Comparison of ENCODE assay signal across 16 cellular contexts in the genomic region with DNA sequence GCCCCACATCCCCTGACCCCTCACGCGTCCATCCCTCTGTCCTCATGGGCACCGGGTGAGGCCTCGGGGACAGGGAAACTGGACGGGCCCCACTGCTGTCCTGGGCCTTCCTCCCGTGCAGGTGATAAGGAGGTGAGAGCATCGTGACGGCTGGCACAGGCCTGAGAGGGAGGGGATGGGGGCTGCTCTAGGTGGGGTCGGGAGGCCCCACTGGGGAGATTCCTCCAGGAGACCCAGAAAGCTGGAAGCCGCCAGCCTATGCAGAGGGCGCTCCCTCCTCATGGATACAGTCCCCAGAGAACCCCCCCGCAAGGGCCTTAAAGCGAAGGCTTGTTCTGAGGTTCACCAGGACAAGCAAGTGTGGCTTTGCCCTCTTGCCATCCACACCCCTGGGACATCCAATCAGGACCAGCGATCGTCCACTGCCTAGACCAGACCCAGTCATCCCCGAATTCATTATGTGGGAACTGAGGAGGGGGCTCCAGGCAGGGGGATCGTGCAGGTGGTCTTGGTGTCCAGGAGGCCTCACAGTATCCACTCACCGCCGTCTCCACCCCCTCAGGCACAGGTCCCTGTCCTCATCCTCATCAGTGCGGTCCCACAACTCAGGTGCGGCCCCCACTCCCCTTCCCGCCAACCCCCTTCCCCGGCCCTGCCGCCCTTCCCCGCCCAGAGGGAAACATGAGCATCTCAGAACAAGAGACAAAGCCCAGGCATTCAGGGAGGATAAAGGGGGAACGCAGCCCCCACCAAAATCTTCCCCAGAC. TPM values are rescaled to one million over a fixed set of nuclear protein-coding genes. Genes with fewer than 3 reads are reported as not detected.
DNase-seq lines count a peak whose midpoint lies in the region; ATAC-seq, FAIRE-seq and TF ChIP-seq lines count a peak whose summit lies in the region.
"Had no signal": no experiment of that assay in that cellular context is flagged by ENCODE, and none has a peak within 500 bp of the region (broad histone marks: within the 10 kb centered on the region; RNA-seq: fewer than 3 reads in every experiment).

No MANE protein-coding gene starts in this region.

- WGBS in trophoblast cell (ENCODE audit: extremely low coverage, insufficient coverage, insufficient read length) = no CpG with 5 or more reads among the region's 26 CpGs

- H3K79me1 ChIP-seq in trophoblast cell (ENCODE audit: low read length) = peaks cover 72% of the 10 kb centered on the region

- BruUV-seq in Panc1 (replicated peaks; lab: Mats Ljungman, UMichigan) (no TSS peak), PC-3 (replicated peaks; lab: Mats Ljungman, UMichigan) (no TSS peak)

- H2AK5ac ChIP-seq in trophoblast cell (ENCODE audit: low read length) = peak overlapping the region; percentile 68

- H3K14ac ChIP-seq in trophoblast cell (ENCODE audit: low read length) = peak overlapping the region; percentile 68

- H3K27ac Mint-ChIP-seq in GM23338 = no peak overlapping the region
- no peak overlapping the region for H3K27ac Mint-ChIP-seq in natural killer cell

- no peak overlapping the region for H3K27ac ChIP-seq in GM23338 (ENCODE audit: low read depth)
- peak overlapping the region; percentile 69 for H3K27ac ChIP-seq in Panc1 (ENCODE audit: low read length)
- H3K27ac ChIP-seq in kidney (ENCODE audit: low read depth in 2 of 2, low read length in 2 of 2) = no peak overlapping the region
- H3K27ac ChIP-seq in trophoblast cell (ENCODE audit: low read depth, low read length) = peak overlapping the region; percentile 35
- no peak overlapping the region for H3K27ac ChIP-seq in PC-3 (ENCODE audit: low read length)
- H3K27ac ChIP-seq: GM23248, KMS-11, SJCRH30 had no signal

- H3K4me3 Mint-ChIP-seq in GM23338 (no peak overlapping the region), natural killer cell (no peak overlapping the region)

- no peak for FAIRE-seq in kidney (lab: Jason Lieb, UNC)
- FAIRE-seq: GM12878, GM19239 had no signal

- H3K9me3 Mint-ChIP-seq in GM23338 = no peaks in the 10 kb centered on the region
- no peaks in the 10 kb centered on the region for H3K9me3 Mint-ChIP-seq in natural killer cell

- TF ChIP-seq CTCF in GM23338 (conservative IDR thresholded peaks at IDR 0.05; ENCODE audit: low read depth in 2 of 2) = peak in 1 of 2 experiments; percentile 15; a peak in 2 of 4 replicates
- no peak for TF ChIP-seq CTCF in Panc1 (IDR thresholded peaks at IDR 0.05)
- TF ChIP-seq CTCF in kidney (IDR thresholded peaks at IDR 0.05; ENCODE audit: borderline replicate concordance, extremely low read depth, insufficient read depth) = no peak
- no peak for TF ChIP-seq CTCF in PC-3 (conservative IDR thresholded peaks at IDR 0.05; ENCODE audit: low read depth, low read length)
- TF ChIP-seq CTCF in natural killer cell (IDR thresholded peaks at IDR 0.05) = no peak

- H4K91ac ChIP-seq in trophoblast cell (ENCODE audit: low read depth, low read length) = peak overlapping the region; percentile 91

- H4K20me1 ChIP-seq in GM23338 (replicated peaks; ENCODE audit: insufficient read depth) = no peaks in the 10 kb centered on the region
- no peaks in the 10 kb centered on the region for H4K20me1 ChIP-seq in PC-3 (ENCODE audit: low read length)

- H4K8ac ChIP-seq in trophoblast cell (ENCODE audit: low read depth, low read length) = peak overlapping the region; percentile 31

- no peak overlapping the region for H4K12ac ChIP-seq in trophoblast cell (ENCODE audit: low read depth, low read length)

- H3K9me2 ChIP-seq in GM23338 (ENCODE audit: insufficient read depth) (no peaks in the 10 kb centered on the region), PC-3 (replicated peaks; ENCODE audit: low read length) (no peaks in the 10 kb centered on the region)

- 0 out of 2 replicates have a peak, but pooled peaks cover 2% of the 10 kb centered on the region for H3F3A ChIP-seq in GM23338 (replicated peaks; ENCODE audit: low read depth)
- H3F3A ChIP-seq in PC-3 (ENCODE audit: low read length, unreplicated experiment) = no peaks in the 10 kb centered on the region

- H2BK12ac ChIP-seq in trophoblast cell (ENCODE audit: low read length) = peak overlapping the region; percentile 16

- CTCF ChIA-PET in Panc1 (lab: Charles Lee) (no interaction called here), PC-3 (lab: Charles Lee) (no interaction called here)

- peak; percentile 11 for ATAC-seq in GM23338
- no peak for ATAC-seq in Panc1
- no peak for ATAC-seq in PC-3
- no peak for ATAC-seq in natural killer cell
- ATAC-seq in HG03565 (IDR thresholded peaks at IDR 0.05; ENCODE audit: unreplicated experiment) = no peak
- ATAC-seq: GM12878 had no signal

- POLR2A ChIA-PET in Panc1 (lab: Charles Lee) (no interaction called here), PC-3 (lab: Charles Lee; ENCODE audit: unreplicated experiment) (no interaction called here)

- 0 out of 2 replicates have a peak overlapping the region, but pooled peaks have one; percentile 7 for H2AFZ ChIP-seq in GM23338
- H2AFZ ChIP-seq in trophoblast cell (ENCODE audit: insufficient read depth, low read length, poor library complexity) = no peak overlapping the region
- no peak overlapping the region for H2AFZ ChIP-seq in PC-3 (ENCODE audit: low read length)
- H2AFZ ChIP-seq: GM23248 had no signal

- H3K9me3 ChIP-seq in Panc1 (ENCODE audit: control insufficient read depth, insufficient read depth, low read depth, low read length) = no peaks in the 10 kb centered on the region
- H3K9me3 ChIP-seq in kidney (ENCODE audit: control insufficient read depth in 1 of 2, low read length in 2 of 2) = no peaks in the 10 kb centered on the region
- H3K9me3 ChIP-seq in trophoblast cell (ENCODE audit: insufficient read depth, low read depth, low read length) = no peaks in the 10 kb centered on the region
- H3K9me3 ChIP-seq in PC-3 (ENCODE audit: low read length) = no peaks in the 10 kb centered on the region
- H3K9me3 ChIP-seq: SJCRH30 had no signal

- H3K9ac ChIP-seq in kidney (ENCODE audit: low read length in 2 of 2) = no peak overlapping the region
- no peak overlapping the region for H3K9ac ChIP-seq in trophoblast cell (ENCODE audit: low read length)
- H3K9ac ChIP-seq in PC-3 (ENCODE audit: low read length) = no peak overlapping the region
- H3K9ac ChIP-seq: GM23248, KMS-11 had no signal

- H3K36me3 ChIP-seq in GM23338 (ENCODE audit: insufficient read depth) (no peaks in the 10 kb centered on the region), Panc1 (ENCODE audit: control insufficient read depth, insufficient read depth, low read length) (no peaks in the 10 kb centered on the region), kidney (ENCODE audit: control insufficient read depth in 1 of 2, insufficient read depth in 2 of 2, low read length in 2 of 2) (no peaks in the 10 kb centered on the region), trophoblast cell (ENCODE audit: control insufficient read depth in 1 of 2, insufficient read depth in 2 of 2, low read length in 2 of 2) (no peaks in the 10 kb centered on the region), PC-3 (ENCODE audit: low read depth, low read length) (no peaks in the 10 kb centered on the region)
- H3K36me3 ChIP-seq: SJCRH30 had no signal

- peak overlapping the region; percentile 42 for H2BK5ac ChIP-seq in trophoblast cell (ENCODE audit: low read depth, low read length, poor library complexity)

- in situ Hi-C loops in Panc1 (cut with HindIII; ENCODE audit: low pct_unique_long_range_greater_than_20kb, low sequenced_read_pairs) = no loop called here

- intact Hi-C loops in Panc1 (cut with micrococcal nuclease; ENCODE audit: unreplicated experiment) = no loop called here
- intact Hi-C loops in kidney (cut with DNase I) = no loop called here
- intact Hi-C loops in PC-3 (cut with micrococcal nuclease) = no loop called here
- intact Hi-C loops in natural killer cell (cut with micrococcal nuclease) = no loop called here

- H3K4me3 ChIP-seq in GM23338 (no peak overlapping the region), Panc1 (ENCODE audit: low read depth in 2 of 2, low read length in 2 of 2) (no peak overlapping the region), kidney (ENCODE audit: low read length in 2 of 2) (no peak overlapping the region), trophoblast cell (ENCODE audit: low read depth, low read length) (no peak overlapping the region), PC-3 (ENCODE audit: low read length) (no peak overlapping the region)
- H3K4me3 ChIP-seq: GM12878, GM23248, SJCRH30 had no signal

- peak overlapping the region; percentile 26 for H3K18ac ChIP-seq in trophoblast cell (ENCODE audit: low read length)

- peak overlapping the region; percentile 44 for H2BK120ac ChIP-seq in trophoblast cell (ENCODE audit: insufficient read depth, low read length, poor library complexity)

- no peaks in the 10 kb centered on the region for H3K79me2 ChIP-seq in GM23338 (replicated peaks; ENCODE audit: insufficient read depth)
- H3K79me2 ChIP-seq in trophoblast cell (ENCODE audit: control insufficient read depth, insufficient read depth, low read length, poor library complexity) = peaks cover 6% of the 10 kb centered on the region
- no peaks in the 10 kb centered on the region for H3K79me2 ChIP-seq in PC-3 (ENCODE audit: low read length)

- H3K4me1 Mint-ChIP-seq in GM23338 = peaks cover 45% of the 10 kb centered on the region
- peaks cover 0 to 5% of the 10 kb centered on the region in 2 donors for H3K4me1 Mint-ChIP-seq in natural killer cell

- DNase-seq in GM23338 (ENCODE audit: low spot score) = no peak
- DNase-seq in Panc1 (ENCODE audit: low read depth, low spot score) = no peak
- DNase-seq in kidney = peak; percentile 69
- DNase-seq in trophoblast cell = no peak
- no peak for DNase-seq in PC-3
- no peak for DNase-seq in natural killer cell
- DNase-seq: GM23248, NCI-H1105, NCI-H1694 treated with DMSO at 0.1 percent for 48 hours, NCI-H2171, NCI-H446 treated with DMSO at 0.1 percent for 48 hours, SJCRH30 had no signal

- no peak overlapping the region for H3K4me2 ChIP-seq in GM23338
- H3K4me2 ChIP-seq in trophoblast cell (ENCODE audit: low read length) = no peak overlapping the region
- H3K4me2 ChIP-seq in PC-3 (ENCODE audit: low read length) = no peak overlapping the region
- H3K4me2 ChIP-seq: KMS-11 had no signal

- H3K36me3 Mint-ChIP-seq in GM23338 (ENCODE audit: low read depth) (no peaks in the 10 kb centered on the region; the same call in 2 of the 3 replicates), natural killer cell (no peaks in the 10 kb centered on the region)

- H3K23ac ChIP-seq in trophoblast cell (ENCODE audit: low read length) = no peak overlapping the region

- H3K27me3 ChIP-seq in GM23338 (ENCODE audit: insufficient read depth) (no peaks in the 10 kb centered on the region; the same call in 1 of the 2 replicates), Panc1 (ENCODE audit: control insufficient read depth, insufficient read depth, low read length) (no peaks in the 10 kb centered on the region), trophoblast cell (ENCODE audit: insufficient read depth, low read length) (no peaks in the 10 kb centered on the region), PC-3 (ENCODE audit: low read length) (no peaks in the 10 kb centered on the region)

- H3K4ac ChIP-seq in trophoblast cell (ENCODE audit: low read depth, low read length) = peak overlapping the region; percentile 8

- H3K4me1 ChIP-seq in GM23338 (ENCODE audit: insufficient read depth) = peaks cover 8% of the 10 kb centered on the region
- H3K4me1 ChIP-seq in Panc1 (ENCODE audit: control insufficient read depth, insufficient read depth, low read length) = peaks cover 55% of the 10 kb centered on the region
- H3K4me1 ChIP-seq in kidney (ENCODE audit: control insufficient read depth in 1 of 2, insufficient read depth in 1 of 2, low read depth in 1 of 2, low read length in 2 of 2) = peaks cover 11 to 13% of the 10 kb centered on the region in 2 donors
- H3K4me1 ChIP-seq in trophoblast cell (ENCODE audit: control insufficient read depth in 1 of 2, insufficient read depth in 2 of 2, low read length in 2 of 2) = peaks cover 60 to 70% of the 10 kb centered on the region in 2 experiments
- peaks cover 12% of the 10 kb centered on the region for H3K4me1 ChIP-seq in PC-3 (ENCODE audit: insufficient read depth, low read length)

- H3K27me3 Mint-ChIP-seq in GM23338 (ENCODE audit: insufficient read depth, low read depth, poor library complexity) (peaks cover 18% of the 10 kb centered on the region), natural killer cell (ENCODE audit: low read depth in 2 of 2) (peaks cover 3 to 35% of the 10 kb centered on the region in 2 donors)

RNA-seq across cellular contexts. Expression of a gene that starts 45.3 kb away (rescaled TPM):
- 287 and 430 TPM in 2 replicates for total RNA-seq in GM23338 (2014; rRNA removed; shearing (Covaris generic))
- 38.4 and 45.1 TPM in 2 replicates for polyA plus RNA-seq in GM23338 (2016; fragmentation: Nextera tagmentation; extraction: Ambion mirVana)
- total RNA-seq in Panc1 (2021; ENCODE audit: unreplicated experiment) = 676 TPM
- 1,186 TPM for polyA plus RNA-seq in Panc1 (2012; ENCODE audit: insufficient read length)
- total RNA-seq in kidney = 316 TPM
- 150 TPM for polyA plus RNA-seq in kidney (ENCODE audit: insufficient read depth, low read depth, low replicate concordance)
- 174 and 188 TPM in 2 replicates for polyA plus RNA-seq in trophoblast cell (2013)
- total RNA-seq in PC-3 (2014; rRNA removed) = 77.0 and 85.5 TPM in 2 replicates
- total RNA-seq in natural killer cell = 10 to 100 TPM; 12.3 to 22.3 (median 12.7) TPM

Comparison
In these comparisons a context has a peak if more than half of its experiments do, and no peak if none do; other contexts are left out.
1. H3K27ac ChIP-seq: peak in Panc1 (single experiment) and trophoblast cell (single experiment); none in GM23338 (single experiment), kidney (0 of 2) and PC-3 (single experiment).